Comparison of ENCODE assay signal across 10 cellular contexts in genomic region chr2:160278889-160279196, GRCh38.
DNase-seq lines count a peak whose midpoint lies in the region; ATAC-seq and TF ChIP-seq lines count a peak whose summit lies in the region.
"Had no signal": no experiment of that assay in that cellular context is flagged by ENCODE, and none has a peak within 500 bp of the region (broad histone marks: within the 10 kb centered on the region; RNA-seq: fewer than 3 reads in every experiment).

No MANE protein-coding gene starts in this region.

- H3K4me1 ChIP-seq in DND-41 (ENCODE audit: insufficient read depth, low read length): peaks cover 9% of the 10 kb centered on the region

- ATAC-seq in DND-41 (ENCODE audit: insufficient read depth, low read depth): no peak
- peak; percentile 62 for ATAC-seq in SK-N-SH treated with all-trans-retinoic acid at 6 μM for 48 hours
- ATAC-seq in HG03097 (IDR thresholded peaks at IDR 0.05; ENCODE audit: low FRiP score, unreplicated experiment): no peak
- ATAC-seq in GM19023 (IDR thresholded peaks at IDR 0.05; ENCODE audit: unreplicated experiment): no peak
- ATAC-seq in GM21423 (IDR thresholded peaks at IDR 0.05; ENCODE audit: unreplicated experiment): no peak

- TF ChIP-seq CTCF in DND-41 (IDR thresholded peaks at IDR 0.05; ENCODE audit: borderline replicate concordance, extremely low read depth, low read length, poor library complexity, severe bottlenecking): peak; percentile 27
- TF ChIP-seq CTCF in fibroblast of villous mesenchyme (IDR thresholded peaks at IDR 0.05; ENCODE audit: insufficient read depth, low read depth, low read length): peak; percentile 65
- TF ChIP-seq CTCF in retinal pigment epithelial cell (conservative IDR thresholded peaks at IDR 0.05; ENCODE audit: low read depth, low read length): peak; percentile 76

- CTCF ChIA-PET in activated naive CD4-positive, alpha-beta T cell treated with anti-CD3 and anti-CD28 coated beads for 36 hours (lab: Charles Lee): no interaction called here

- peaks cover 11% of the 10 kb centered on the region for H3K36me3 Mint-ChIP-seq in activated naive CD4-positive, alpha-beta T cell treated with anti-CD3 and anti-CD28 coated beads for 36 hours (ENCODE audit: low read depth)

- H3K36me3 ChIP-seq in DND-41 (ENCODE audit: insufficient read depth, low read length): peaks cover 70% of the 10 kb centered on the region

- no peak overlapping the region for H2AFZ ChIP-seq in DND-41 (ENCODE audit: low read depth, low read length)

- intact Hi-C loops in activated naive CD4-positive, alpha-beta T cell treated with anti-CD3 and anti-CD28 coated beads for 36 hours (cut with micrococcal nuclease): no loop called here

- no peak overlapping the region for H3K27ac ChIP-seq in DND-41 (ENCODE audit: low read length)
- H3K27ac ChIP-seq: SJSA1, vagina had no signal

- no peaks in the 10 kb centered on the region for H4K20me1 ChIP-seq in DND-41 (ENCODE audit: insufficient read depth, low read length)

- DNase-seq in DND-41 (no peak), fibroblast of villous mesenchyme (ENCODE audit: low read depth) (peak; percentile 56), retinal pigment epithelial cell (ENCODE audit: low read depth) (no peak)
- no peak for DNase-seq in activated naive CD4-positive, alpha-beta T cell treated with anti-CD3 and anti-CD28 coated beads for 36 hours

- no peaks in the 10 kb centered on the region for H3K27me3 Mint-ChIP-seq in activated naive CD4-positive, alpha-beta T cell treated with anti-CD3 and anti-CD28 coated beads for 36 hours (ENCODE audit: low read depth)

- no peaks in the 10 kb centered on the region for H3K79me2 ChIP-seq in DND-41 (ENCODE audit: insufficient read depth, low read length)

- H3K4me2 ChIP-seq in DND-41 (ENCODE audit: insufficient read depth, low read length): no peak overlapping the region

- H3K4me1 Mint-ChIP-seq in activated naive CD4-positive, alpha-beta T cell treated with anti-CD3 and anti-CD28 coated beads for 36 hours (ENCODE audit: low read depth): peaks cover 27% of the 10 kb centered on the region

- no peaks in the 10 kb centered on the region for H3K27me3 ChIP-seq in DND-41 (ENCODE audit: insufficient read depth, low read length, poor library complexity)
- H3K27me3 ChIP-seq: SJSA1, vagina had no signal

- H3K9me3 Mint-ChIP-seq in activated naive CD4-positive, alpha-beta T cell treated with anti-CD3 and anti-CD28 coated beads for 36 hours: no peaks in the 10 kb centered on the region

- no peak overlapping the region for H3K9ac ChIP-seq in DND-41 (ENCODE audit: low read depth, low read length)

- H3K9me3 ChIP-seq in DND-41 (ENCODE audit: insufficient read depth, low read length, severe bottlenecking): no peaks in the 10 kb centered on the region
- H3K9me3 ChIP-seq: SJSA1, vagina had no signal

- H3K4me3 ChIP-seq in DND-41 (ENCODE audit: low read depth in 1 of 2, low read length in 2 of 2) (no peak overlapping the region), fibroblast of villous mesenchyme (ENCODE audit: low read depth, low read length) (no peak overlapping the region), retinal pigment epithelial cell (ENCODE audit: low read length) (no peak overlapping the region)
- H3K4me3 ChIP-seq: SJSA1, vagina had no signal

- no peak overlapping the region for H3K4me3 Mint-ChIP-seq in activated naive CD4-positive, alpha-beta T cell treated with anti-CD3 and anti-CD28 coated beads for 36 hours

- H3K27ac Mint-ChIP-seq in activated naive CD4-positive, alpha-beta T cell treated with anti-CD3 and anti-CD28 coated beads for 36 hours: no peak overlapping the region

TF ChIP-seq in SK-N-SH treated with all-trans-retinoic acid at 6 μM for 48 hours, 23 proteins besides CTCF, POLR2A, EP300 and RAD21:
- no peak for TF ChIP-seq ISL1 (CRISPR knock-in tag; IDR thresholded peaks at IDR 0.05)
- no peak for TF ChIP-seq ARNTL (CRISPR knock-in tag; IDR thresholded peaks at IDR 0.05; ENCODE audit: borderline replicate concordance, low read depth)
- TF ChIP-seq, protein P1, sequence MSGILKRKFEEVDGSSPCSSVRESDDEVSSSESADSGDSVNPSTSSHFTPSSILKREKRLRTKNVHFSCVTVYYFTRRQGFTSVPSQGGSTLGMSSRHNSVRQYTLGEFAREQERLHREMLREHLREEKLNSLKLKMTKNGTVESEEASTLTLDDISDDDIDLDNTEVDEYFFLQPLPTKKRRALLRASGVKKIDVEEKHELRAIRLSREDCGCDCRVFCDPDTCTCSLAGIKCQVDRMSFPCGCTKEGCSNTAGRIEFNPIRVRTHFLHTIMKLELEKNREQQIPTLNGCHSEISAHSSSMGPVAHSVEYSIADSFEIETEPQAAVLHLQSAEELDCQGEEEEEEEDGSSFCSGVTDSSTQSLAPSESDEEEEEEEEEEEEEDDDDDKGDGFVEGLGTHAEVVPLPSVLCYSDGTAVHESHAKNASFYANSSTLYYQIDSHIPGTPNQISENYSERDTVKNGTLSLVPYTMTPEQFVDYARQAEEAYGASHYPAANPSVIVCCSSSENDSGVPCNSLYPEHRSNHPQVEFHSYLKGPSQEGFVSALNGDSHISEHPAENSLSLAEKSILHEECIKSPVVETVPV (CRISPR knock-in tag; IDR thresholded peaks at IDR 0.05): no peak
- TF ChIP-seq GLIS3 (CRISPR knock-in tag; IDR thresholded peaks at IDR 0.05): no peak
- TF ChIP-seq, protein P2, sequence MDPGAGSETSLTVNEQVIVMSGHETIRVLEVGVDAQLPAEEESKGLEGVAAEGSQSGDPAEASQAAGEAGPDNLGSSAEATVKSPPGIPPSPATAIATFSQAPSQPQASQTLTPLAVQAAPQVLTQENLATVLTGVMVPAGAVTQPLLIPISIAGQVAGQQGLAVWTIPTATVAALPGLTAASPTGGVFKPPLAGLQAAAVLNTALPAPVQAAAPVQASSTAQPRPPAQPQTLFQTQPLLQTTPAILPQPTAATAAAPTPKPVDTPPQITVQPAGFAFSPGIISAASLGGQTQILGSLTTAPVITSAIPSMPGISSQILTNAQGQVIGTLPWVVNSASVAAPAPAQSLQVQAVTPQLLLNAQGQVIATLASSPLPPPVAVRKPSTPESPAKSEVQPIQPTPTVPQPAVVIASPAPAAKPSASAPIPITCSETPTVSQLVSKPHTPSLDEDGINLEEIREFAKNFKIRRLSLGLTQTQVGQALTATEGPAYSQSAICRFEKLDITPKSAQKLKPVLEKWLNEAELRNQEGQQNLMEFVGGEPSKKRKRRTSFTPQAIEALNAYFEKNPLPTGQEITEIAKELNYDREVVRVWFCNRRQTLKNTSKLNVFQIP (CRISPR knock-in tag; IDR thresholded peaks at IDR 0.05; ENCODE audit: borderline replicate concordance, low read depth): no peak
- no peak for TF ChIP-seq ZNF8 (CRISPR knock-in tag; IDR thresholded peaks at IDR 0.05)
- TF ChIP-seq RARB (CRISPR knock-in tag; IDR thresholded peaks at IDR 0.05): no peak
- no peak for TF ChIP-seq CSDC2 (CRISPR knock-in tag; IDR thresholded peaks at IDR 0.05)
- TF ChIP-seq ZNF70 (CRISPR knock-in tag; IDR thresholded peaks at IDR 0.05): no peak
- TF ChIP-seq, protein P3, sequence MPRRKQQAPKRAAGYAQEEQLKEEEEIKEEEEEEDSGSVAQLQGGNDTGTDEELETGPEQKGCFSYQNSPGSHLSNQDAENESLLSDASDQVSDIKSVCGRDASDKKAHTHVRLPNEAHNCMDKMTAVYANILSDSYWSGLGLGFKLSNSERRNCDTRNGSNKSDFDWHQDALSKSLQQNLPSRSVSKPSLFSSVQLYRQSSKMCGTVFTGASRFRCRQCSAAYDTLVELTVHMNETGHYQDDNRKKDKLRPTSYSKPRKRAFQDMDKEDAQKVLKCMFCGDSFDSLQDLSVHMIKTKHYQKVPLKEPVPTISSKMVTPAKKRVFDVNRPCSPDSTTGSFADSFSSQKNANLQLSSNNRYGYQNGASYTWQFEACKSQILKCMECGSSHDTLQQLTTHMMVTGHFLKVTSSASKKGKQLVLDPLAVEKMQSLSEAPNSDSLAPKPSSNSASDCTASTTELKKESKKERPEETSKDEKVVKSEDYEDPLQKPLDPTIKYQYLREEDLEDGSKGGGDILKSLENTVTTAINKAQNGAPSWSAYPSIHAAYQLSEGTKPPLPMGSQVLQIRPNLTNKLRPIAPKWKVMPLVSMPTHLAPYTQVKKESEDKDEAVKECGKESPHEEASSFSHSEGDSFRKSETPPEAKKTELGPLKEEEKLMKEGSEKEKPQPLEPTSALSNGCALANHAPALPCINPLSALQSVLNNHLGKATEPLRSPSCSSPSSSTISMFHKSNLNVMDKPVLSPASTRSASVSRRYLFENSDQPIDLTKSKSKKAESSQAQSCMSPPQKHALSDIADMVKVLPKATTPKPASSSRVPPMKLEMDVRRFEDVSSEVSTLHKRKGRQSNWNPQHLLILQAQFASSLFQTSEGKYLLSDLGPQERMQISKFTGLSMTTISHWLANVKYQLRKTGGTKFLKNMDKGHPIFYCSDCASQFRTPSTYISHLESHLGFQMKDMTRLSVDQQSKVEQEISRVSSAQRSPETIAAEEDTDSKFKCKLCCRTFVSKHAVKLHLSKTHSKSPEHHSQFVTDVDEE (CRISPR knock-in tag; IDR thresholded peaks at IDR 0.05): no peak
- TF ChIP-seq CREB5 (CRISPR knock-in tag; IDR thresholded peaks at IDR 0.05; ENCODE audit: low read depth): no peak
- TF ChIP-seq ESRRG (CRISPR knock-in tag; IDR thresholded peaks at IDR 0.05): no peak
